ENCODE assay signal across 8 cellular contexts in the genomic region with DNA sequence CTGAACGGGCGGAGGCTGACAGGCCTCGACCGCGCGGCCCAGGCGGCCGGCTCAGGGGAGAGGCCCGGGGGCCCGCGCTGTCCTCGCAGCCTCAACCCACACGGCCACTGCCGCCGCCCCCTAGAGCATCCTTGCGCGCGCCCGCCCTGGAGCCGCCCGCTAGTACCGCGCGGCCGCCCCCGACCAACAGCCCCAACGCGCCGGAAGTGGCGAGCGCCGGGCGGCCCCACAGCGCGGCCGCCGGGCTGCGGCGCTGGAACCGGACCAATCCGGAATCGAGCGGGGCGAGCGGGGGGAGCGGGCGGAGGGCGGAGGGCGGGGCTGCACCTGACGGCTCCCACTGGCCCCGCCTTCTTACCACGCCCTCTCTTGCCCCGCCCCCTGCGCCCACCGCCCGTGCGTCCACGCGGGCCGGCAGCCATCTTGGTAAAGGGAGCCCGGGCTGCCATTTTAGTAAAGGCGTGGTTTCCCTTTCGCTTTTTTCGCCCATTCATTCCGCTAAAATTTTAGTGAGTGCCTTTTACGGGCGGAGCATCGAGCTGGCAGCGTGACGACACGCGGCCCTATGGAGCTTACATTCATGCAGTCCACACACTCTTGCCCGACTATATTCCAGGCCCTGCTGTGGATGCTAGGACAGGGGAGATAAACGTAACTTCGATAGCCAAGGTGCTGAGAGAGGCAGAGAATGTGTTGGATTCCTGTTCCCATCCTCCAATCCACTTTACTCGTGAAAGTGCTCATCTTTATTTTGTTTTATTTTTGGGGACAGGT. TPM values are rescaled to one million over a fixed set of nuclear protein-coding genes. Genes with fewer than 3 reads are reported as not detected.
A peak's percentile ranks its signal among the peaks of the same experiment; 100 is the strongest.
DNase-seq lines count a peak whose midpoint lies in the region; ATAC-seq and TF ChIP-seq lines count a peak whose summit lies in the region.

TSS of gene XPO6 (minus strand) at position 208 of the 774 bp plus-strand sequence. CDS start 597 bp downstream, outside the sequence.

- no peaks in the 10 kb centered on the region for H3K27me3 ChIP-seq in suprapubic skin

- H3K4me3 ChIP-seq in suprapubic skin = peak within 1 kb of the TSS; percentile 95

- peaks cover 30% of the 10 kb centered on the region for H3K4me1 Mint-ChIP-seq in activated naive CD4-positive, alpha-beta T cell treated with anti-CD3 and anti-CD28 coated beads, Interleukin-2, amount 50 U/mL, for 24 hours

- DNase-seq in GM04504 (ENCODE audit: low read depth) (peak; percentile 83), NCI-H1092 treated with DMSO at 0.1 percent for 48 hours (lab: John Stamatoyannopoulos, UW) (peak; percentile 95), globus pallidus (ENCODE audit: low spot score) (peak; percentile 92), occipital lobe (lab: John Stamatoyannopoulos, UW) (peak; percentile 93), suprapubic skin (ENCODE audit: low spot score in 2 of 2) (peak; percentile 97)

- peaks cover 5% of the 10 kb centered on the region for H3K9me3 Mint-ChIP-seq in activated naive CD4-positive, alpha-beta T cell treated with anti-CD3 and anti-CD28 coated beads, Interleukin-2, amount 50 U/mL, for 24 hours

- H3K4me3 Mint-ChIP-seq in activated naive CD4-positive, alpha-beta T cell treated with anti-CD3 and anti-CD28 coated beads, Interleukin-2, amount 50 U/mL, for 24 hours = peak within 1 kb of the TSS; percentile 96

- H3K36me3 Mint-ChIP-seq in activated naive CD4-positive, alpha-beta T cell treated with anti-CD3 and anti-CD28 coated beads, Interleukin-2, amount 50 U/mL, for 24 hours = peaks cover 10% of the 10 kb centered on the region

- ATAC-seq in HG02588 (IDR thresholded peaks at IDR 0.05; ENCODE audit: unreplicated experiment) (peak; percentile 89), SK-N-SH treated with all-trans-retinoic acid at 6 μM for 48 hours (peak; percentile 81)

- TF ChIP-seq EP300 in suprapubic skin (IDR thresholded peaks at IDR 0.05) = no peak

- peak within 1 kb of the TSS; percentile 99 for H3K27ac Mint-ChIP-seq in activated naive CD4-positive, alpha-beta T cell treated with anti-CD3 and anti-CD28 coated beads, Interleukin-2, amount 50 U/mL, for 24 hours

- H3K27me3 Mint-ChIP-seq in activated naive CD4-positive, alpha-beta T cell treated with anti-CD3 and anti-CD28 coated beads, Interleukin-2, amount 50 U/mL, for 24 hours = no peaks in the 10 kb centered on the region

- peak within 1 kb of the TSS; percentile 89 for H3K27ac ChIP-seq in suprapubic skin

- no peak for TF ChIP-seq CTCF in suprapubic skin (IDR thresholded peaks at IDR 0.05)

- peak in 1 of 2 donors; percentile 66 for TF ChIP-seq POLR2A in suprapubic skin (IDR thresholded peaks at IDR 0.05)

- H3K36me3 ChIP-seq in suprapubic skin = peaks cover 5% of the 10 kb centered on the region

- H3K4me1 ChIP-seq in suprapubic skin = peaks cover 25% of the 10 kb centered on the region

- 5% methylated on average over 25 of the region's 76 CpGs for WGBS in suprapubic skin

- H3K9me3 ChIP-seq in suprapubic skin = no peaks in the 10 kb centered on the region

TF ChIP-seq in SK-N-SH treated with all-trans-retinoic acid at 6 μM for 48 hours, 23 proteins besides CTCF, POLR2A, EP300 and RAD21:
- TF ChIP-seq ARNTL (CRISPR knock-in tag; IDR thresholded peaks at IDR 0.05; ENCODE audit: borderline replicate concordance, low read depth) = no peak
- TF ChIP-seq TSHZ2 (CRISPR knock-in tag; IDR thresholded peaks at IDR 0.05) = peak; percentile 83; the same call in 1 of the 2 replicates
- TF ChIP-seq SNAI2 (CRISPR knock-in tag; IDR thresholded peaks at IDR 0.05) = 0 out of 2 replicates have a peak, but pooled peaks have one; percentile 85

RNA-seq across cellular contexts. Expression of gene XPO6, which starts in this region (rescaled TPM):
- total RNA-seq in occipital lobe (66.4 TPM), suprapubic skin (100 to 1,000 TPM in 1 of 4 donors, 10 to 100 TPM in 3; 78.6 to 161 (median 88.1) TPM)

Comparison
In these comparisons a context has a peak if more than half of its experiments do, and no peak if none do; other contexts are left out.
1. Peak in every context shown above with its lines: DNase-seq, ATAC-seq, H3K4me3 ChIP-seq and H3K27ac ChIP-seq.